In the genomic region with DNA sequence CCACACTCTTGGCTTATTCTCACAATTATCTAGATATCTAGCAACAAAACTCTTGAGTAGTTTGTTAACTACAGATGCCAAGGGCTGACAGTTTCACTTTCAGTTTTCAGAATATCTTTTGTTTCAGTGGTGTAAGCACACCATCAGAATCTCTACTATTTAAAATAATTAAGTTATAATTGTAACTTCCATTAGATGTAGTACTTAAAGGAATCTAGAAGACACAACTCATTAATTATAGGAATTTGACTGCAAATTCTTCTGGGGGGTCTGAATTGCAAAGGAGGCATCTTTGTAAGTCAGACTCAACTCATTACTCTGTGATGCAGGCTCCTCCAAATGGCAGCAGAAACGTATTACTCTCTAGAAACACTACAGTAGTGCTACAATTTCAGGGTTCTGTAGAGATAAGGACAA, we compare ENCODE assay signal across 8 cellular contexts. TPM values are rescaled to one million over a fixed set of nuclear protein-coding genes. Genes with fewer than 3 reads are reported as not detected.
DNase-seq lines count a peak whose midpoint lies in the region; ATAC-seq, FAIRE-seq and TF ChIP-seq lines count a peak whose summit lies in the region.

No MANE protein-coding gene starts in this region.

- in situ Hi-C loops in ACHN (cut with HindIII; ENCODE audit: low pct_ligation_motif_present, low pct_unique_long_range_greater_than_20kb, low sequenced_read_pairs), result no loop called here

- FAIRE-seq in H54 (lab: Jason Lieb, UNC), result no peak

- H3K4me3 ChIP-seq in GM12865 (ENCODE audit: low read depth, low read length), result peak overlapping the region; percentile 41
- H3K4me3 ChIP-seq in SJCRH30, result peak overlapping the region; percentile 30
- peak overlapping the region; percentile 29 to 52 for H3K4me3 ChIP-seq in duodenal mucosa (ENCODE audit: low read depth in 1 of 2, low read length in 2 of 2)
- H3K4me3 ChIP-seq in mucosa of rectum (ENCODE audit: low read length in 2 of 2), result peak overlapping the region; percentile 58 to 70

- H3K27me3 ChIP-seq in SJCRH30 (no peaks in the 10 kb centered on the region), duodenal mucosa (ENCODE audit: control insufficient read depth in 1 of 2, insufficient read depth in 2 of 2, low read length in 2 of 2) (no peaks in the 10 kb centered on the region), mucosa of rectum (ENCODE audit: control insufficient read depth in 2 of 2, insufficient read depth in 2 of 2, low read length in 2 of 2) (no peaks in the 10 kb centered on the region)

- DNase-seq in ACHN (peak; percentile 64), GM12865 (ENCODE audit: low read depth) (peak; percentile 59), SJCRH30 (peak in 1 of 2 experiments; percentile 26), H54 (ENCODE audit: insufficient read length, low spot score) (no peak)

- no peak for TF ChIP-seq POLR2A in H54 (IDR thresholded peaks at IDR 0.05; ENCODE audit: low read depth, low read length)

- H3K9me3 ChIP-seq in SJCRH30 (replicated peaks), result no peaks in the 10 kb centered on the region
- no peaks in the 10 kb centered on the region for H3K9me3 ChIP-seq in duodenal mucosa (ENCODE audit: control insufficient read depth in 1 of 2, low read length in 2 of 2)
- H3K9me3 ChIP-seq in mucosa of rectum (ENCODE audit: control insufficient read depth in 2 of 2, low read length in 2 of 2), result no peaks in the 10 kb centered on the region

- H3K4me1 ChIP-seq in SJCRH30 (peaks cover 3% of the 10 kb centered on the region), duodenal mucosa (ENCODE audit: control insufficient read depth in 1 of 2, insufficient read depth in 2 of 2, low read length in 2 of 2) (peaks cover 8 to 18% of the 10 kb centered on the region in 2 donors), mucosa of rectum (ENCODE audit: control insufficient read depth in 2 of 2, insufficient read depth in 2 of 2, low read length in 2 of 2) (peaks cover 4 to 7% of the 10 kb centered on the region in 2 donors)

- peak; percentile 14 for TF ChIP-seq CTCF in GM12865 (IDR thresholded peaks at IDR 0.05; ENCODE audit: insufficient read depth, low read depth, low read length, missing control alignments)

- peak; percentile 69 for ATAC-seq in HG02852 (IDR thresholded peaks at IDR 0.05; ENCODE audit: unreplicated experiment)
- ATAC-seq in HG03095 (IDR thresholded peaks at IDR 0.05; ENCODE audit: unreplicated experiment), result no peak

- H3K36me3 ChIP-seq in SJCRH30 (no peaks in the 10 kb centered on the region), duodenal mucosa (ENCODE audit: control insufficient read depth in 1 of 2, insufficient read depth in 2 of 2, low read length in 2 of 2) (no peaks in the 10 kb centered on the region), mucosa of rectum (ENCODE audit: control insufficient read depth in 2 of 2, insufficient read depth in 2 of 2, low read length in 2 of 2) (no peaks in the 10 kb centered on the region)

- H3K9ac ChIP-seq in duodenal mucosa (ENCODE audit: low read depth in 1 of 2, low read length in 2 of 2), result peak overlapping the region in 1 of 2 donors; percentile 39
- peak overlapping the region in 1 of 2 donors; percentile 43 for H3K9ac ChIP-seq in mucosa of rectum (ENCODE audit: low read depth in 1 of 2, low read length in 2 of 2)

- H3K27ac ChIP-seq in SJCRH30 (no peak overlapping the region), duodenal mucosa (ENCODE audit: low read depth, low read length) (no peak overlapping the region), mucosa of rectum (ENCODE audit: low read depth in 2 of 2, low read length in 2 of 2) (peak overlapping the region in 1 of 2 donors; percentile 49)

RNA-seq across cellular contexts. Expression of gene USPL1, which starts 44.9 kb away (rescaled TPM):
- 42.2 and 46.0 TPM in 2 replicates for total RNA-seq in SJCRH30 (2014; rRNA removed; shearing (Covaris generic))
